In genomic region chr1:17877896-17878295, GRCh38 we compare ENCODE assay signal across 22 cellular contexts.
DNase-seq lines count a peak whose midpoint lies in the region; ATAC-seq and TF ChIP-seq lines count a peak whose summit lies in the region.
"Had no signal": no experiment of that assay in that cellular context is flagged by ENCODE, and none has a peak within 500 bp of the region (broad histone marks: within the 10 kb centered on the region; RNA-seq: fewer than 3 reads in every experiment).

No MANE protein-coding gene starts in this region.

- H3K4me1 ChIP-seq in spleen: no peaks in the 10 kb centered on the region
- H3K4me1 ChIP-seq: colonic mucosa had no signal

- TF ChIP-seq POLR2A in spleen (IDR thresholded peaks at IDR 0.05): no peak
- no peak for TF ChIP-seq POLR2A in GM18505 (IDR thresholded peaks at IDR 0.05; ENCODE audit: borderline replicate concordance, extremely low read depth, insufficient read depth, insufficient read length)

- H3K9me3 ChIP-seq in spleen: no peaks in the 10 kb centered on the region
- H3K9me3 ChIP-seq: colonic mucosa, tibial artery had no signal

- H3K4me3 ChIP-seq in spleen: no peak overlapping the region
- H3K4me3 ChIP-seq: colonic mucosa, SK-N-MC, tibial artery had no signal

- TF ChIP-seq CTCF in spleen (IDR thresholded peaks at IDR 0.05 in 8 of 11, conservative IDR thresholded peaks at IDR 0.05 in 3 of 11): no peak

- ATAC-seq in GM18505 (IDR thresholded peaks at IDR 0.05; ENCODE audit: unreplicated experiment): no peak
- ATAC-seq: esophagus mucosa, left ventricle myocardium superior, natural killer cell had no signal

- no peaks in the 10 kb centered on the region for H3K36me3 ChIP-seq in spleen
- H3K36me3 ChIP-seq: colonic mucosa, tibial artery had no signal

- peak; percentile 19 for DNase-seq in EL
- peak; percentile 4 for DNase-seq in NCI-H2227 treated with DMSO at 0.1 percent for 48 hours (lab: John Stamatoyannopoulos, UW)
- DNase-seq in fibroblast of peridontal ligament (ENCODE audit: extremely low read depth): peak; percentile 40
- peak; percentile 17 for DNase-seq in spleen
- no peak for DNase-seq in activated CD8-positive, alpha-beta memory T cell treated with anti-CD3 and anti-CD28 coated beads for 24 hours
- DNase-seq in midbrain (lab: John Stamatoyannopoulos, UW): no peak
- DNase-seq: activated CD4-positive, alpha-beta memory T cell treated with anti-CD3 and anti-CD28 coated beads for 36 hours; activated CD4-positive, CD25-positive, alpha-beta regulatory T cell treated with anti-CD3 and anti-CD28 coated beads, Interleukin-2, amount 50 U/mL, for 72 hours; activated CD8-positive, alpha-beta memory T cell treated with anti-CD3 and anti-CD28 coated beads, Interleukin-2, amount 50 U/mL, for 48 hours; CD4-positive, CD25-positive, alpha-beta regulatory T cell; colonic mucosa; H9; left ventricle myocardium superior; natural killer cell; NCI-H1105; NCI-H1930; small intestine; stimulated activated CD4-positive, alpha-beta T cell treated with anti-CD3 and anti-CD28 coated beads, Interleukin-1b, Interleukin-23, amount 100 ng/mL, for 48 hours had no signal

- no peak overlapping the region for H3K27ac ChIP-seq in spleen
- H3K27ac ChIP-seq: colonic mucosa, SK-N-MC, tibial artery had no signal

- 71 to 84% (median 81%) methylated on average over 7 of the region's 7 CpGs for WGBS in spleen, 5 donors

- intact Hi-C loops in spleen (cut with DNase I; ENCODE audit: low total_unique reads): no loop called here

- peaks cover 0 to 31% (median 0%) of the 10 kb centered on the region in 7 donors for H3K27me3 ChIP-seq in spleen (replicated peaks in 1 of 7)
- H3K27me3 ChIP-seq: colonic mucosa had no signal

Comparison
In these comparisons a context has a peak if more than half of its experiments do, and no peak if none do; other contexts are left out.
1. DNase-seq: peak in EL (single experiment), NCI-H2227 treated with DMSO at 0.1 percent for 48 hours (single experiment), fibroblast of peridontal ligament (single experiment) and spleen (single experiment); none in activated CD8-positive, alpha-beta memory T cell treated with anti-CD3 and anti-CD28 coated beads for 24 hours (single experiment) and midbrain (single experiment).